Comparison of ENCODE assay signal across 27 cellular contexts in genomic region chr4:14528921-14529320, GRCh38.
"Had no signal": no experiment of that assay in that cellular context is flagged by ENCODE, and none has a peak within 500 bp of the region (broad histone marks: within the 10 kb centered on the region; RNA-seq: fewer than 3 reads in every experiment).

No MANE protein-coding gene starts in this region.

- H3K9me3 Mint-ChIP-seq: activated CD4-positive, alpha-beta T cell treated with anti-CD3 and anti-CD28 coated beads, Interleukin-2, amount 10 ng/mL, durations not matched to agents 7 days and 5 days; activated CD8-positive, alpha-beta T cell treated with anti-CD3 and anti-CD28 coated beads for 36 hours; activated T-cell treated with anti-CD3 and anti-CD28 coated beads, Interleukin-2, amount 50 U/mL, for 4 hours; activated T-helper 17 cell treated with anti-CD3 and anti-CD28 coated beads, Interleukin-2, amount 50 U/mL, for 72 hours had no signal

- H3K36me3 Mint-ChIP-seq: immature natural killer cell; naive thymus-derived CD8-positive, alpha-beta T cell; WTC11 had no signal

- H3K4me1 Mint-ChIP-seq: activated CD4-positive, alpha-beta T cell treated with anti-CD3 and anti-CD28 coated beads, Interleukin-2, amount 10 ng/mL, durations not matched to agents 7 days and 5 days; activated T-helper 17 cell treated with anti-CD3 and anti-CD28 coated beads, Interleukin-2, amount 50 U/mL, for 72 hours; immature natural killer cell; naive thymus-derived CD8-positive, alpha-beta T cell; T-helper 17 cell had no signal

- H3K9me3 ChIP-seq: breast epithelium, esophagus squamous epithelium, gastrocnemius medialis, testis, vagina had no signal

- DNase-seq: activated CD4-positive, alpha-beta T cell treated with anti-CD3 and anti-CD28 coated beads for 1 hour; activated CD4-positive, alpha-beta T cell treated with anti-CD3 and anti-CD28 coated beads, Interleukin-2, amount 10 ng/mL, durations not matched to agents 7 days and 5 days; activated CD8-positive, alpha-beta T cell treated with anti-CD3 and anti-CD28 coated beads for 36 hours; activated gamma-delta T cell treated with Interleukin-2 at 50 U/mL for 16 hours; activated naive CD4-positive, alpha-beta T cell treated with anti-CD3 and anti-CD28 coated beads, Interleukin-2, amount 50 U/mL, for 16 hours; activated T-cell treated with anti-CD3 and anti-CD28 coated beads, Interleukin-2, amount 50 U/mL, for 4 hours; amygdala; central memory CD4-positive, alpha-beta T cell; esophagus squamous epithelium; gastrocnemius medialis; hippocampal formation; immature natural killer cell; naive thymus-derived CD8-positive, alpha-beta T cell; occipital lobe; right cardiac atrium; stimulated activated CD4-positive, alpha-beta T cell treated with anti-CD3 and anti-CD28 coated beads, Interleukin-12 subunit alpha, Interleukin-12 subunit beta, amount 100 ng/mL, for 4 hours; stimulated activated CD4-positive, alpha-beta T cell treated with anti-CD3 and anti-CD28 coated beads, Interleukin-4, amount 100 ng/mL, for 1 hour; stimulated activated naive CD8-positive, alpha-beta T cell treated with anti-CD3 and anti-CD28 coated beads, Interleukin-15, Interleukin-2, amounts not matched to agents 100 U/mL and 50 U/mL, for 24 hours; T-helper 17 cell; T1000; testis had no signal

- ATAC-seq: activated CD8-positive, alpha-beta T cell treated with anti-CD3 and anti-CD28 coated beads for 36 hours; activated T-cell treated with anti-CD3 and anti-CD28 coated beads, Interleukin-2, amount 50 U/mL, for 4 hours; activated T-helper 17 cell treated with anti-CD3 and anti-CD28 coated beads, Interleukin-2, amount 50 U/mL, for 72 hours; gastrocnemius medialis; naive thymus-derived CD8-positive, alpha-beta T cell; right cardiac atrium; stimulated activated naive CD8-positive, alpha-beta T cell treated with anti-CD3 and anti-CD28 coated beads, Interleukin-15, Interleukin-2, amounts not matched to agents 100 U/mL and 50 U/mL, for 24 hours; T-helper 17 cell had no signal

- H3K27ac ChIP-seq: breast epithelium, epithelial cell of prostate, esophagus squamous epithelium, gastrocnemius medialis, testis, vagina had no signal

- H3K4me3 Mint-ChIP-seq: activated CD4-positive, alpha-beta T cell treated with anti-CD3 and anti-CD28 coated beads, Interleukin-2, amount 10 ng/mL, durations not matched to agents 7 days and 5 days; activated CD8-positive, alpha-beta T cell treated with anti-CD3 and anti-CD28 coated beads for 36 hours; activated T-cell treated with anti-CD3 and anti-CD28 coated beads, Interleukin-2, amount 50 U/mL, for 4 hours; activated T-helper 17 cell treated with anti-CD3 and anti-CD28 coated beads, Interleukin-2, amount 50 U/mL, for 72 hours; immature natural killer cell; naive thymus-derived CD8-positive, alpha-beta T cell; neural crest cell; T-helper 17 cell; WTC11 had no signal

- H3K27ac Mint-ChIP-seq: activated CD4-positive, alpha-beta T cell treated with anti-CD3 and anti-CD28 coated beads, Interleukin-2, amount 10 ng/mL, durations not matched to agents 7 days and 5 days; activated CD8-positive, alpha-beta T cell treated with anti-CD3 and anti-CD28 coated beads for 36 hours; activated T-helper 17 cell treated with anti-CD3 and anti-CD28 coated beads, Interleukin-2, amount 50 U/mL, for 72 hours; immature natural killer cell; naive thymus-derived CD8-positive, alpha-beta T cell; T-helper 17 cell had no signal

- H3K27me3 ChIP-seq: breast epithelium, esophagus squamous epithelium, gastrocnemius medialis, testis, vagina had no signal

- H3K36me3 ChIP-seq: breast epithelium, esophagus squamous epithelium, gastrocnemius medialis, vagina had no signal

- H3K4me3 ChIP-seq: breast epithelium, esophagus squamous epithelium, gastrocnemius medialis, testis, vagina had no signal

- H3K4me1 ChIP-seq: breast epithelium, gastrocnemius medialis, testis had no signal

- H3K27me3 Mint-ChIP-seq: activated CD4-positive, alpha-beta T cell treated with anti-CD3 and anti-CD28 coated beads, Interleukin-2, amount 10 ng/mL, durations not matched to agents 7 days and 5 days; activated CD8-positive, alpha-beta T cell treated with anti-CD3 and anti-CD28 coated beads for 36 hours; T-helper 17 cell had no signal
